1 cellular context compared by ENCODE assay signal in the genomic region with DNA sequence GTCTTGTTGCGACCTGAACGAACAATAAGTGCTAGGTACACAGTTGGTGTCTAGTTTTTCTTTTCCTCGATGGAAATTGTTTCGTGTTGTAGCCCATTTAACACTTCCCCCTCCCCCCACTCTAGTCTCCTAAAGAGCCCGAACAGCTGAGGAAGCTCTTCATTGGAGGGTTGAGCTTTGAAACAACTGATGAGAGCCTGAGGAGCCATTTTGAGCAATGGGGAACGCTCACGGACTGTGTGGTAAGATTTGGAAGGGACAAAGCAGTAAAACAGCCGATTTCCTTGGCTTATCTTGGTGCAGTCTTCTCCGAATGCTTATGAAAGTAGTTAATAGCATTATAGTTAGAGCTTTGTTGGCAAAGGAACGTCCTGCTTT.
TF ChIP-seq lines count a peak whose summit lies in the region.

No MANE protein-coding gene starts in this region.

TF ChIP-seq in WTC11, 78 proteins besides CTCF, POLR2A, EP300 and RAD21 (continued from another document):
- TF ChIP-seq, protein P1, sequence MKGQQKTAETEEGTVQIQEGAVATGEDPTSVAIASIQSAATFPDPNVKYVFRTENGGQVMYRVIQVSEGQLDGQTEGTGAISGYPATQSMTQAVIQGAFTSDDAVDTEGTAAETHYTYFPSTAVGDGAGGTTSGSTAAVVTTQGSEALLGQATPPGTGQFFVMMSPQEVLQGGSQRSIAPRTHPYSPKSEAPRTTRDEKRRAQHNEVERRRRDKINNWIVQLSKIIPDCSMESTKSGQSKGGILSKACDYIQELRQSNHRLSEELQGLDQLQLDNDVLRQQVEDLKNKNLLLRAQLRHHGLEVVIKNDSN (CRISPR knock-in tag; IDR thresholded peaks at IDR 0.05): 0 out of 2 replicates have a peak, but pooled peaks have one; percentile 4
- TF ChIP-seq EMX1 (CRISPR knock-in tag; IDR thresholded peaks at IDR 0.05): peak; percentile 22; the same call in 1 of the 2 replicates
- TF ChIP-seq ZMAT4 (CRISPR knock-in tag; IDR thresholded peaks at IDR 0.05): peak; percentile 54; the same call in 1 of the 2 replicates
- TF ChIP-seq, protein P2, sequence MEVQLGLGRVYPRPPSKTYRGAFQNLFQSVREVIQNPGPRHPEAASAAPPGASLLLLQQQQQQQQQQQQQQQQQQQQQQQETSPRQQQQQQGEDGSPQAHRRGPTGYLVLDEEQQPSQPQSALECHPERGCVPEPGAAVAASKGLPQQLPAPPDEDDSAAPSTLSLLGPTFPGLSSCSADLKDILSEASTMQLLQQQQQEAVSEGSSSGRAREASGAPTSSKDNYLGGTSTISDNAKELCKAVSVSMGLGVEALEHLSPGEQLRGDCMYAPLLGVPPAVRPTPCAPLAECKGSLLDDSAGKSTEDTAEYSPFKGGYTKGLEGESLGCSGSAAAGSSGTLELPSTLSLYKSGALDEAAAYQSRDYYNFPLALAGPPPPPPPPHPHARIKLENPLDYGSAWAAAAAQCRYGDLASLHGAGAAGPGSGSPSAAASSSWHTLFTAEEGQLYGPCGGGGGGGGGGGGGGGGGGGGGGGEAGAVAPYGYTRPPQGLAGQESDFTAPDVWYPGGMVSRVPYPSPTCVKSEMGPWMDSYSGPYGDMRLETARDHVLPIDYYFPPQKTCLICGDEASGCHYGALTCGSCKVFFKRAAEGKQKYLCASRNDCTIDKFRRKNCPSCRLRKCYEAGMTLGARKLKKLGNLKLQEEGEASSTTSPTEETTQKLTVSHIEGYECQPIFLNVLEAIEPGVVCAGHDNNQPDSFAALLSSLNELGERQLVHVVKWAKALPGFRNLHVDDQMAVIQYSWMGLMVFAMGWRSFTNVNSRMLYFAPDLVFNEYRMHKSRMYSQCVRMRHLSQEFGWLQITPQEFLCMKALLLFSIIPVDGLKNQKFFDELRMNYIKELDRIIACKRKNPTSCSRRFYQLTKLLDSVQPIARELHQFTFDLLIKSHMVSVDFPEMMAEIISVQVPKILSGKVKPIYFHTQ (CRISPR knock-in tag; IDR thresholded peaks at IDR 0.05): 0 out of 2 replicates have a peak, but pooled peaks have one; percentile 85
- 0 out of 2 replicates have a peak, but pooled peaks have one; percentile 10 for TF ChIP-seq NFATC4 (CRISPR knock-in tag; IDR thresholded peaks at IDR 0.05)
